ENCODE assay signal across 8 cellular contexts in the genomic region with DNA sequence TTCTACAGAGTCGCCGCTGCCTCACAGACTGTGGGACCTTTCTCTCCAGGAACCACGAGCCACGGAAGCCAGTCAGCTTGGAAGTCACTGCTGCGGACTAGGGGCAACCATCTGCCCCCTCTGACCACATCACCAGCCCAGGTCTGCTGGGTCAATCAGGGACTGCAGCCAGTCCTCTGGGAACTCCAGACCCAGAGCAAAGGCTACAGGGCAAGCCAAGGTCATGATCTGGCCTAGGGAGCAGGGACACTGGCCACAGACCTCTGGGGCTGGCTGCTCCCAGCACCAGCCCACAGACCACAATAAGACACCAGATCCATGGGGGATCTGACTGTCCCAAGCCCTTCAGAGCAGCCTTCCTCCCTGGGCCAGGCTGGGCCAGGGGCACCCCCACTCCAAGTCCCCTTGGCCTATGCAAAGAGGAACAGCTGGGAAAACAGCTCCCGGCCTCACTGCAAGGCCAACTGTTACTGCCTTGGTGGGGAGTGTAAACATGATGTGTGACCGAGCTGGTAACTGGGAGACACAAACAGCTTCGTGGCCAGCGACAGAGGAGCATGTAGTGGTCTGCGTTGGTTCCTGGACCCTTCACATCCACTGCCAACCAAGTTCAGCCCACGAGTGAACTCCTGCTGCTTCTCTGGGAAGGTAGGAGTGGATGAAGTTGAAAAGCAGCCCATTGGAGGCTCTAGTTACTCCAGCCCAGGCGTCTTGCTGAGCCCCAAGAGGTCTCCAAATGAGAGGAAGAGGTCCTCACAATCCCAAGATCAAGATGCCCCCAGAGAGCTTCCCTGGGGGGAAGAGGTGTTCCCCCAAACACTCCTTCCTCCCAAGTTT. TPM values are rescaled to one million over a fixed set of nuclear protein-coding genes. Genes with fewer than 3 reads are reported as not detected.
DNase-seq lines count a peak whose midpoint lies in the region; ATAC-seq, FAIRE-seq and TF ChIP-seq lines count a peak whose summit lies in the region.

No MANE protein-coding gene starts in this region.

- peak overlapping the region; percentile 93 for H3K4me2 ChIP-seq in OCI-LY7 (ENCODE audit: low read length)

- DNase-seq in DMS 273 (lab: John Stamatoyannopoulos, UW; ENCODE audit: unreplicated experiment) (peak; percentile 87), OCI-LY7 (ENCODE audit: low spot score) (peak; percentile 27), epithelial cell of prostate (ENCODE audit: low read depth, low spot score) (no peak), ovary (peak in 1 of 5 donors; percentile 44), D721Med (ENCODE audit: insufficient read length, low spot score) (no peak), NCI-H2196 (lab: John Stamatoyannopoulos, UW; ENCODE audit: unreplicated experiment) (no peak), DMS153 treated with DMSO at 0.1 percent for 48 hours (lab: John Stamatoyannopoulos, UW; ENCODE audit: unreplicated experiment) (no peak)

- H4K20me1 ChIP-seq in OCI-LY7 (ENCODE audit: insufficient read depth, low read length) = no peaks in the 10 kb centered on the region

- no peak overlapping the region for H2AFZ ChIP-seq in OCI-LY7 (ENCODE audit: low read length)

- no peak for TF ChIP-seq EP300 in ovary (IDR thresholded peaks at IDR 0.05)

- H3K9me3 ChIP-seq in OCI-LY7 (ENCODE audit: low read length) = no peaks in the 10 kb centered on the region
- H3K9me3 ChIP-seq in ovary = no peaks in the 10 kb centered on the region

- H3K4me1 ChIP-seq in OCI-LY7 (ENCODE audit: insufficient read depth, low read length, poor library complexity, severe bottlenecking) (peaks cover 67% of the 10 kb centered on the region), ovary (ENCODE audit: insufficient read depth) (peaks cover 45% of the 10 kb centered on the region)

- TF ChIP-seq POLR2A in ovary (IDR thresholded peaks at IDR 0.05) = no peak

- WGBS in ovary, 3 donors = 29 to 34% (median 31%) methylated on average over 12 of the region's 12 CpGs

- no peak for FAIRE-seq in D721Med (lab: Jason Lieb, UNC)

- CTCF ChIA-PET in OCI-LY7 (lab: Charles Lee; ENCODE audit: unreplicated experiment) = no interaction called here

- no peak for ATAC-seq in GM19455 (IDR thresholded peaks at IDR 0.05; ENCODE audit: unreplicated experiment)

- no peaks in the 10 kb centered on the region for H3K9me2 ChIP-seq in OCI-LY7 (ENCODE audit: insufficient read depth, low read length)

- POLR2A ChIA-PET in OCI-LY7 (lab: Charles Lee) = interaction anchor here (0.6 kb wide), 1 partner anchor 109 kb away, joined by 3 read pairs; no protein-coding TSS in a partner anchor

- H3K27me3 ChIP-seq in ovary = no peaks in the 10 kb centered on the region

- H3K36me3 ChIP-seq in OCI-LY7 (ENCODE audit: insufficient read depth, low read length) (peaks cover 6% of the 10 kb centered on the region; the same call in 1 of the 2 replicates), ovary (no peaks in the 10 kb centered on the region)

- H3K4me3 ChIP-seq in OCI-LY7 (ENCODE audit: low read depth, low read length, poor library complexity, severe bottlenecking) = peak overlapping the region; percentile 85
- peak overlapping the region; percentile 97 for H3K4me3 ChIP-seq in ovary

- H3K79me2 ChIP-seq in OCI-LY7 (ENCODE audit: insufficient read depth, low read depth, low read length) = peaks cover 61% of the 10 kb centered on the region

- no peak; the same call in 1 of the 2 replicates for TF ChIP-seq CTCF in OCI-LY7 (conservative IDR thresholded peaks at IDR 0.05; ENCODE audit: low read length)
- TF ChIP-seq CTCF in ovary (IDR thresholded peaks at IDR 0.05) = no peak
- no peak for TF ChIP-seq CTCF in D721Med (IDR thresholded peaks at IDR 0.05; ENCODE audit: insufficient read depth, missing control alignments)

- intact Hi-C loops in OCI-LY7 (cut with micrococcal nuclease; ENCODE audit: unreplicated experiment) = loop anchor here (10.0 kb wide), 3 partner anchors 139 to 321 kb away; a partner anchor contains a TSS
- intact Hi-C loops in ovary (cut with DNase I) = no loop called here

- no TSS peak for BruUV-seq in OCI-LY7 (replicated peaks; lab: Mats Ljungman, UMichigan)

- H3K27ac ChIP-seq in OCI-LY7 (ENCODE audit: low read depth, low read length, poor library complexity, severe bottlenecking) = peak overlapping the region; percentile 94
- peak overlapping the region; percentile 71 for H3K27ac ChIP-seq in epithelial cell of prostate
- peak overlapping the region in 1 of 2 donors; percentile 94 for H3K27ac ChIP-seq in ovary

RNA-seq across cellular contexts. Expression of a gene that starts 1.5 kb away (rescaled TPM):
- total RNA-seq in OCI-LY7 (2014; rRNA removed; shearing (Covaris generic)) = 97.8 and 116 TPM in 2 replicates
- total RNA-seq in OCI-LY7 (2022) (192 and 197 TPM in 2 replicates), ovary (100 to 1,000 TPM in 5 of 7 donors, 10 to 100 TPM in 2; 78.4 to 160 (median 141) TPM)
- 10 to 100 TPM; 81.2 to 82.0 TPM for polyA plus RNA-seq in ovary

RNA-seq across cellular contexts. Expression of a gene that starts 57.1 kb away (rescaled TPM):
- 0.54 and 0.59 TPM in 2 replicates for total RNA-seq in OCI-LY7 (2014; rRNA removed; shearing (Covaris generic))
- 0.48 and 0.61 TPM in 2 replicates for total RNA-seq in OCI-LY7 (2022)
- under 1 TPM; 0.35 to 0.83 (median 0.43) TPM for total RNA-seq in ovary
- polyA plus RNA-seq in ovary = under 1 TPM; 0.17 to 0.22 TPM

Comparison
In these comparisons a context has a peak if more than half of its experiments do, and no peak if none do; other contexts are left out.
1. DNase-seq: peak in DMS 273 (single experiment) and OCI-LY7 (single experiment); none in epithelial cell of prostate (single experiment), D721Med (single experiment), NCI-H2196 (single experiment) and DMS153 treated with DMSO at 0.1 percent for 48 hours (single experiment).